ENCODE assay signal across 1 cellular context in genomic region chr10:124014416-124015154, GRCh38.
TF ChIP-seq lines count a peak whose summit lies in the region.

No MANE protein-coding gene starts in this region.

TF ChIP-seq in H1, 55 proteins besides CTCF, POLR2A, EP300 and RAD21 (continued from another document):
- TF ChIP-seq ATF2 (IDR thresholded peaks at IDR 0.05; ENCODE audit: low read length) (no peak), EZH2 (IDR thresholded peaks at IDR 0.05; ENCODE audit: low read depth, low read length, severe bottlenecking) (no peak), ATF3 (IDR thresholded peaks at IDR 0.05; ENCODE audit: insufficient read depth, low read depth, low read length) (no peak), HDAC2 (IDR thresholded peaks at IDR 0.05; ENCODE audit: borderline replicate concordance in 1 of 2, low read depth in 2 of 2, low read length in 2 of 2) (no peak), ZNF274 (IDR thresholded peaks at IDR 0.05; ENCODE audit: borderline replicate concordance, extremely low read depth, low read length) (no peak)
